In genomic region chr6:169282043-169282442, GRCh38 we compare ENCODE assay signal across 35 cellular contexts. TPM values are rescaled to one million over a fixed set of nuclear protein-coding genes. Genes with fewer than 3 reads are reported as not detected.
"Had no signal": no experiment of that assay in that cellular context is flagged by ENCODE, and none has a peak within 500 bp of the region (broad histone marks: within the 10 kb centered on the region; RNA-seq: fewer than 3 reads in every experiment).

No MANE protein-coding gene starts in this region.

- H3K4me3 ChIP-seq: adrenal gland, body of pancreas, breast epithelium had no signal

- DNase-seq: activated B cell treated with CpG ODN at 0.5 μM for 24 hours; activated CD4-positive, alpha-beta memory T cell treated with anti-CD3 and anti-CD28 coated beads for 36 hours; activated CD4-positive, alpha-beta T cell treated with anti-CD3 and anti-CD28 coated beads for 48 hours; activated CD4-positive, alpha-beta T cell treated with anti-CD3 and anti-CD28 coated beads, Interleukin-2, amount 50 U/mL, for 1 hour; activated CD4-positive, alpha-beta T cell treated with anti-CD3 and anti-CD28 coated beads, Interleukin-2, amount 50 U/mL, for 4 hours; activated CD4-positive, CD25-positive, alpha-beta regulatory T cell treated with anti-CD3 and anti-CD28 coated beads, Interleukin-2, amount 50 U/mL, for 72 hours; activated CD8-positive, alpha-beta memory T cell treated with anti-CD3 and anti-CD28 coated beads, Interleukin-2, amount 50 U/mL, for 4 hours; activated effector memory CD4-positive, alpha-beta T cell treated with anti-CD3 and anti-CD28 coated beads, Interleukin-2, amount 50 U/mL, for 16 hours; activated gamma-delta T cell treated with Interleukin-2 at 50 U/mL for 16 hours; activated naive CD4-positive, alpha-beta T cell; activated naive CD4-positive, alpha-beta T cell treated with anti-CD3 and anti-CD28 coated beads for 36 hours; activated naive CD4-positive, alpha-beta T cell treated with anti-CD3 and anti-CD28 coated beads, Interleukin-2, amount 50 U/mL, for 16 hours; activated naive CD8-positive, alpha-beta T cell treated with anti-CD3 and anti-CD28 coated beads for 36 hours; activated T-cell treated with anti-CD3 and anti-CD28 coated beads for 4 hours; activated T-cell treated with anti-CD3 and anti-CD28 coated beads, Interleukin-2, amount 50 U/mL, for 1 hour; activated T-cell treated with anti-CD3 and anti-CD28 coated beads, Interleukin-2, amount 50 U/mL, for 4 hours; activated T-cell treated with anti-CD3 and anti-CD28 coated beads, Interleukin-2, amount 50 U/mL, for 72 hours; adrenal gland; amniotic stem cell; aorta; body of pancreas; brain microvascular endothelial cell; central memory CD4-positive, alpha-beta T cell; SW 1271; T-helper 1 cell; T-helper 2 cell; T-helper 9 cell had no signal

- H3K36me3 ChIP-seq: adrenal gland, brain microvascular endothelial cell, breast epithelium had no signal

- H3K27ac Mint-ChIP-seq: activated B cell treated with CpG ODN at 0.5 μM for 24 hours; activated CD4-positive, alpha-beta memory T cell treated with anti-CD3 and anti-CD28 coated beads for 36 hours; activated naive CD4-positive, alpha-beta T cell treated with anti-CD3 and anti-CD28 coated beads for 36 hours; activated naive CD4-positive, alpha-beta T cell treated with anti-CD3 and anti-CD28 coated beads, Interleukin-2, amount 50 U/mL, for 72 hours; activated naive CD8-positive, alpha-beta T cell treated with anti-CD3 and anti-CD28 coated beads for 36 hours; activated T-cell treated with anti-CD3 and anti-CD28 coated beads, Interleukin-2, amount 50 U/mL, for 72 hours; activated T-helper 1 cell treated with anti-CD3 and anti-CD28 coated beads, Interleukin-12 subunit alpha, Interleukin-12 subunit beta, Interleukin-2, Interleukin-4 antibody, amounts not matched to agents 30 ng/mL and 10 ng/mL and 1 ng/mL, durations not matched to agents 14 hours and 24 hours and 36 hours; activated T-helper 17 cell treated with anti-CD3 and anti-CD28 coated beads, Interleukin-2, amount 50 U/mL, for 72 hours; T-helper 1 cell treated with Interleukin-12 subunit alpha and Interleukin-12 subunit beta and Interleukin-4 antibody, amounts not matched to agents 30 μg/mL and 1 μg/mL, for 36 hours; T-helper 2 cell treated with Interferon-gamma antibody and Interleukin-4, amounts not matched to agents 5 μg/mL and 100 μg/mL, for 36 hours had no signal

- H3K4me1 ChIP-seq: adrenal gland, body of pancreas, breast epithelium had no signal

- H3K27ac ChIP-seq: adrenal gland, body of pancreas, brain microvascular endothelial cell, breast epithelium, VCaP had no signal

- H3K27me3 ChIP-seq: adrenal gland, body of pancreas, brain microvascular endothelial cell, breast epithelium had no signal

- H3K36me3 Mint-ChIP-seq: activated CD4-positive, alpha-beta memory T cell treated with anti-CD3 and anti-CD28 coated beads for 36 hours; activated naive CD4-positive, alpha-beta T cell treated with anti-CD3 and anti-CD28 coated beads, Interleukin-2, amount 50 U/mL, for 72 hours; activated naive CD8-positive, alpha-beta T cell treated with anti-CD3 and anti-CD28 coated beads for 36 hours had no signal

- H3K4me3 Mint-ChIP-seq: activated B cell treated with CpG ODN at 0.5 μM for 24 hours; activated CD4-positive, alpha-beta memory T cell treated with anti-CD3 and anti-CD28 coated beads for 36 hours; activated naive CD4-positive, alpha-beta T cell treated with anti-CD3 and anti-CD28 coated beads for 36 hours; activated naive CD8-positive, alpha-beta T cell treated with anti-CD3 and anti-CD28 coated beads for 36 hours; activated T-cell treated with anti-CD3 and anti-CD28 coated beads, Interleukin-2, amount 50 U/mL, for 4 hours; activated T-cell treated with anti-CD3 and anti-CD28 coated beads, Interleukin-2, amount 50 U/mL, for 72 hours; activated T-helper 1 cell treated with anti-CD3 and anti-CD28 coated beads, Interleukin-12 subunit alpha, Interleukin-12 subunit beta, Interleukin-2, Interleukin-4 antibody, amounts not matched to agents 30 ng/mL and 10 ng/mL and 1 ng/mL, durations not matched to agents 14 hours and 24 hours and 36 hours; activated T-helper 17 cell treated with anti-CD3 and anti-CD28 coated beads, Interleukin-2, amount 50 U/mL, for 72 hours; T-helper 1 cell treated with Interleukin-12 subunit alpha and Interleukin-12 subunit beta and Interleukin-4 antibody, amounts not matched to agents 30 μg/mL and 1 μg/mL, for 36 hours; T-helper 2 cell treated with Interferon-gamma antibody and Interleukin-4, amounts not matched to agents 5 μg/mL and 100 μg/mL, for 36 hours had no signal

- H3K9me3 ChIP-seq: adrenal gland, body of pancreas, breast epithelium had no signal

- H3K27me3 Mint-ChIP-seq: activated T-helper 17 cell treated with anti-CD3 and anti-CD28 coated beads, Interleukin-2, amount 50 U/mL, for 72 hours had no signal

- H3K4me1 Mint-ChIP-seq: activated B cell treated with CpG ODN at 0.5 μM for 24 hours; activated naive CD8-positive, alpha-beta T cell treated with anti-CD3 and anti-CD28 coated beads for 36 hours; activated T-helper 17 cell treated with anti-CD3 and anti-CD28 coated beads, Interleukin-2, amount 50 U/mL, for 72 hours had no signal

- H3K9me3 Mint-ChIP-seq: activated B cell treated with CpG ODN at 0.5 μM for 24 hours; activated CD4-positive, alpha-beta memory T cell treated with anti-CD3 and anti-CD28 coated beads for 36 hours; activated naive CD4-positive, alpha-beta T cell treated with anti-CD3 and anti-CD28 coated beads for 36 hours; activated naive CD4-positive, alpha-beta T cell treated with anti-CD3 and anti-CD28 coated beads, Interleukin-2, amount 50 U/mL, for 72 hours; activated T-cell treated with anti-CD3 and anti-CD28 coated beads, Interleukin-2, amount 50 U/mL, for 4 hours; activated T-cell treated with anti-CD3 and anti-CD28 coated beads, Interleukin-2, amount 50 U/mL, for 72 hours; activated T-helper 1 cell treated with anti-CD3 and anti-CD28 coated beads, Interleukin-12 subunit alpha, Interleukin-12 subunit beta, Interleukin-2, Interleukin-4 antibody, amounts not matched to agents 30 ng/mL and 10 ng/mL and 1 ng/mL, durations not matched to agents 14 hours and 24 hours and 36 hours; activated T-helper 17 cell treated with anti-CD3 and anti-CD28 coated beads, Interleukin-2, amount 50 U/mL, for 72 hours; T-helper 1 cell treated with Interleukin-12 subunit alpha and Interleukin-12 subunit beta and Interleukin-4 antibody, amounts not matched to agents 30 μg/mL and 1 μg/mL, for 36 hours; T-helper 2 cell treated with Interferon-gamma antibody and Interleukin-4, amounts not matched to agents 5 μg/mL and 100 μg/mL, for 36 hours had no signal

RNA-seq across cellular contexts. Expression of gene THBS2, which starts 28.4 kb away (rescaled TPM):
- total RNA-seq: activated B cell treated with CpG ODN at 0.5 μM for 24 hours; activated CD4-positive, alpha-beta memory T cell treated with anti-CD3 and anti-CD28 coated beads for 36 hours; activated CD8-positive, alpha-beta memory T cell treated with anti-CD3 and anti-CD28 coated beads for 36 hours; activated naive CD4-positive, alpha-beta T cell treated with anti-CD3 and anti-CD28 coated beads for 36 hours; activated naive CD4-positive, alpha-beta T cell treated with anti-CD3 and anti-CD28 coated beads, Interleukin-2, amount 50 U/mL, for 72 hours; activated naive CD8-positive, alpha-beta T cell treated with anti-CD3 and anti-CD28 coated beads for 36 hours; activated T-cell treated with anti-CD3 and anti-CD28 coated beads, Interleukin-2, amount 50 U/mL, for 72 hours; activated T-helper 1 cell treated with anti-CD3 and anti-CD28 coated beads, Interleukin-12 subunit alpha, Interleukin-12 subunit beta, Interleukin-2, Interleukin-4 antibody, amounts not matched to agents 30 ng/mL and 10 ng/mL and 1 ng/mL, durations not matched to agents 14 hours and 24 hours and 36 hours; activated T-helper 17 cell treated with anti-CD3 and anti-CD28 coated beads, Interleukin-2, amount 50 U/mL, for 72 hours had no signal
